In genomic region chr15:31335991-31336942, GRCh38 we compare ENCODE assay signal across 11 cellular contexts. TPM values are rescaled to one million over a fixed set of nuclear protein-coding genes. Genes with fewer than 3 reads are reported as not detected.
DNase-seq lines count a peak whose midpoint lies in the region; TF ChIP-seq lines count a peak whose summit lies in the region.
"Had no signal": no experiment of that assay in that cellular context is flagged by ENCODE, and none has a peak within 500 bp of the region (broad histone marks: within the 10 kb centered on the region; RNA-seq: fewer than 3 reads in every experiment).

No MANE protein-coding gene starts in this region.

- peaks cover 96 to 100% (median 97%) of the 10 kb centered on the region in 3 donors for H3K4me1 Mint-ChIP-seq in CD8-positive, alpha-beta memory T cell

- H3K36me3 Mint-ChIP-seq in CD8-positive, alpha-beta memory T cell, result peaks cover 0 to 58% (median 3%) of the 10 kb centered on the region in 3 donors

- H3K27me3 ChIP-seq in CD8-positive, alpha-beta memory T cell (ENCODE audit: insufficient read depth, low read length, poor library complexity, severe bottlenecking), result no peaks in the 10 kb centered on the region
- H3K27me3 ChIP-seq in left ventricle myocardium inferior (ENCODE audit: low read depth), result no peaks in the 10 kb centered on the region

- H3K9me3 ChIP-seq in CD8-positive, alpha-beta memory T cell (ENCODE audit: low read length), result no peaks in the 10 kb centered on the region
- no peaks in the 10 kb centered on the region for H3K9me3 ChIP-seq in left ventricle myocardium inferior (replicated peaks)

- H3K27ac Mint-ChIP-seq in CD8-positive, alpha-beta memory T cell, result peak overlapping the region; percentile 72 to 92 (median 80)

- H3K4me3 Mint-ChIP-seq in CD8-positive, alpha-beta memory T cell, result peak overlapping the region; percentile 6 to 78 (median 68)
- H3K4me3 Mint-ChIP-seq: dendritic cell treated with granulocyte-macrophage colony-stimulating factor and Interleukin-4, amounts not matched to agents 40 ng/mL and 50 ng/mL, for 4 days had no signal

- POLR2A ChIA-PET in CD8-positive, alpha-beta memory T cell (lab: Charles Lee), result interaction anchor here (2.4 kb wide), 1 partner anchor 11 kb away, joined by 11 read pairs; no protein-coding TSS in a partner anchor

- intact Hi-C loops in left ventricle myocardium inferior (cut with micrococcal nuclease) (loop anchor here (10.0 kb wide), 1 partner anchor 59 kb away; no protein-coding TSS in a partner anchor), head of caudate nucleus (cut with DNase I) (no loop called here)

- TF ChIP-seq CTCF in VCaP (conservative IDR thresholded peaks at IDR 0.05), result no peak
- no peak for TF ChIP-seq CTCF in left ventricle myocardium inferior (IDR thresholded peaks at IDR 0.05; ENCODE audit: borderline replicate concordance)

- H3K36me3 ChIP-seq in CD8-positive, alpha-beta memory T cell (ENCODE audit: insufficient read depth, low read length), result peaks cover 6% of the 10 kb centered on the region
- no peaks in the 10 kb centered on the region for H3K36me3 ChIP-seq in left ventricle myocardium inferior

- no peak overlapping the region for H3K27ac ChIP-seq in CD8-positive, alpha-beta memory T cell (ENCODE audit: low read depth, low read length)
- H3K27ac ChIP-seq in VCaP, result peak overlapping the region; percentile 96
- peak overlapping the region; percentile 100 for H3K27ac ChIP-seq in left ventricle myocardium inferior (replicated peaks)
- H3K27ac ChIP-seq in skin epidermis, result peak overlapping the region in 12 of 21 experiments; percentile 6 to 68 (median 46)

- H3K27me3 Mint-ChIP-seq in CD8-positive, alpha-beta memory T cell, result no peaks in the 10 kb centered on the region
- H3K27me3 Mint-ChIP-seq: dendritic cell treated with granulocyte-macrophage colony-stimulating factor and Interleukin-4, amounts not matched to agents 40 ng/mL and 50 ng/mL, for 4 days had no signal

- peaks cover 98% of the 10 kb centered on the region for H3K4me1 ChIP-seq in CD8-positive, alpha-beta memory T cell (ENCODE audit: insufficient read depth, low read length)
- peaks cover 99% of the 10 kb centered on the region for H3K4me1 ChIP-seq in left ventricle myocardium inferior

- CTCF ChIA-PET in CD8-positive, alpha-beta memory T cell (lab: Charles Lee), result interaction anchor here (0.7 to 1.6 kb wide), 6 partner anchors 18 to 122 kb away, joined by 3 to 4 read pairs (median 3); no protein-coding TSS in a partner anchor

- no peaks in the 10 kb centered on the region for H3K9me3 Mint-ChIP-seq in CD8-positive, alpha-beta memory T cell
- H3K9me3 Mint-ChIP-seq: dendritic cell treated with granulocyte-macrophage colony-stimulating factor and Interleukin-4, amounts not matched to agents 40 ng/mL and 50 ng/mL, for 4 days had no signal

- DNase-seq in CD8-positive, alpha-beta memory T cell, result no peak
- no peak for DNase-seq in left ventricle myocardium inferior
- no peak for DNase-seq in DMS153 (lab: John Stamatoyannopoulos, UW)
- DNase-seq in head of caudate nucleus, result no peak
- DNase-seq in NCI-H345 treated with DMSO at 0.1 percent for 48 hours (lab: John Stamatoyannopoulos, UW; ENCODE audit: unreplicated experiment), result no peak
- DNase-seq in midbrain (lab: John Stamatoyannopoulos, UW), result no peak
- DNase-seq: NCI-H1417 treated with DMSO at 0.1 percent for 48 hours, small intestine had no signal

- no peak overlapping the region for H3K4me3 ChIP-seq in CD8-positive, alpha-beta memory T cell (ENCODE audit: low read length)
- H3K4me3 ChIP-seq in left ventricle myocardium inferior (no peak overlapping the region), skin epidermis (no peak overlapping the region)

RNA-seq across cellular contexts. Expression of gene KLF13, which starts 9.6 kb away (rescaled TPM):
- total RNA-seq in CD8-positive, alpha-beta memory T cell, result 100 to 1,000 TPM; 145 to 147 TPM
- 109 TPM for polyA plus RNA-seq in CD8-positive, alpha-beta memory T cell
- total RNA-seq in left ventricle myocardium inferior, result 62.3 TPM
